Comparison of ENCODE assay signal across 23 cellular contexts in genomic region chr15:82306791-82307713, GRCh38. TPM values are rescaled to one million over a fixed set of nuclear protein-coding genes. Genes with fewer than 3 reads are reported as not detected.
A peak's percentile ranks its signal among the peaks of the same experiment; 100 is the strongest.
DNase-seq lines count a peak whose midpoint lies in the region; ATAC-seq and TF ChIP-seq lines count a peak whose summit lies in the region.
"Had no signal": no experiment of that assay in that cellular context is flagged by ENCODE, and none has a peak within 500 bp of the region (broad histone marks: within the 10 kb centered on the region; RNA-seq: fewer than 3 reads in every experiment).

No MANE protein-coding gene starts in this region.

- peaks cover 7% of the 10 kb centered on the region for H3K27me3 ChIP-seq in foreskin keratinocyte

- H3K4me3 Mint-ChIP-seq in WTC11: no peak overlapping the region
- no peak overlapping the region for H3K4me3 Mint-ChIP-seq in stimulated activated effector memory CD8-positive, alpha-beta T cell treated with anti-CD3 and anti-CD28 coated beads, Interleukin-12 subunit alpha, Interleukin-12 subunit beta, amount 100 ng/mL, for 72 hours
- no peak overlapping the region for H3K4me3 Mint-ChIP-seq in naive thymus-derived CD8-positive, alpha-beta T cell
- H3K4me3 Mint-ChIP-seq: activated naive CD4-positive, alpha-beta T cell treated with anti-CD3 and anti-CD28 coated beads, Interleukin-2, amount 10 ng/mL, durations not matched to agents 7 days and 5 days; CD4-positive, CD25-positive, alpha-beta regulatory T cell had no signal

- POLR2A ChIA-PET in WTC11 (lab: Charles Lee): no interaction called here
- POLR2A ChIA-PET in naive thymus-derived CD8-positive, alpha-beta T cell (lab: Charles Lee): no interaction called here

- peak; percentile 84 for ATAC-seq in WTC11
- ATAC-seq in foreskin keratinocyte: peak; percentile 56
- peak; percentile 20 for ATAC-seq in stimulated activated effector memory CD8-positive, alpha-beta T cell treated with anti-CD3 and anti-CD28 coated beads, Interleukin-12 subunit alpha, Interleukin-12 subunit beta, amount 100 ng/mL, for 72 hours
- no peak for ATAC-seq in naive thymus-derived CD8-positive, alpha-beta T cell
- no peak for ATAC-seq in omental fat pad (ENCODE audit: low FRiP score)
- ATAC-seq: Panc1 had no signal

- H3K36me3 Mint-ChIP-seq in WTC11: no peaks in the 10 kb centered on the region
- H3K36me3 Mint-ChIP-seq in stimulated activated effector memory CD8-positive, alpha-beta T cell treated with anti-CD3 and anti-CD28 coated beads, Interleukin-12 subunit alpha, Interleukin-12 subunit beta, amount 100 ng/mL, for 72 hours: no peaks in the 10 kb centered on the region
- H3K36me3 Mint-ChIP-seq in naive thymus-derived CD8-positive, alpha-beta T cell: peaks cover 7 to 10% (median 8%) of the 10 kb centered on the region in 3 donors
- H3K36me3 Mint-ChIP-seq: activated naive CD4-positive, alpha-beta T cell treated with anti-CD3 and anti-CD28 coated beads, Interleukin-2, amount 10 ng/mL, durations not matched to agents 7 days and 5 days; CD4-positive, CD25-positive, alpha-beta regulatory T cell had no signal

- TF ChIP-seq CTCF in GM12874 (IDR thresholded peaks at IDR 0.05; ENCODE audit: insufficient read depth, low read depth, low read length): peak; percentile 9; the same call in 1 of the 2 replicates
- TF ChIP-seq CTCF in WTC11 (IDR thresholded peaks at IDR 0.05): no peak
- TF ChIP-seq CTCF in foreskin keratinocyte (conservative IDR thresholded peaks at IDR 0.05): no peak
- no peak for TF ChIP-seq CTCF in omental fat pad (IDR thresholded peaks at IDR 0.05)

- no peak overlapping the region for H3K27ac Mint-ChIP-seq in WTC11
- H3K27ac Mint-ChIP-seq in stimulated activated effector memory CD8-positive, alpha-beta T cell treated with anti-CD3 and anti-CD28 coated beads, Interleukin-12 subunit alpha, Interleukin-12 subunit beta, amount 100 ng/mL, for 72 hours: no peak overlapping the region
- peak overlapping the region in 1 of 10 donors; percentile 89 for H3K27ac Mint-ChIP-seq in naive thymus-derived CD8-positive, alpha-beta T cell
- H3K27ac Mint-ChIP-seq: activated naive CD4-positive, alpha-beta T cell treated with anti-CD3 and anti-CD28 coated beads, Interleukin-2, amount 10 ng/mL, durations not matched to agents 7 days and 5 days; CD4-positive, CD25-positive, alpha-beta regulatory T cell had no signal

- H3K27me3 Mint-ChIP-seq in WTC11 (ENCODE audit: low read depth): peaks cover 4% of the 10 kb centered on the region
- H3K27me3 Mint-ChIP-seq in naive thymus-derived CD8-positive, alpha-beta T cell: no peaks in the 10 kb centered on the region

- H3K27ac ChIP-seq in foreskin keratinocyte: no peak overlapping the region
- H3K27ac ChIP-seq: coronary artery, skin epidermis had no signal

- no peak for DNase-seq in WTC11 (ENCODE audit: low spot score)
- DNase-seq in foreskin keratinocyte: no peak
- peak in 1 of 2 donors; percentile 38 for DNase-seq in stimulated activated effector memory CD8-positive, alpha-beta T cell treated with anti-CD3 and anti-CD28 coated beads, Interleukin-12 subunit alpha, Interleukin-12 subunit beta, amount 100 ng/mL, for 72 hours (ENCODE audit: low spot score in 2 of 2)
- no peak for DNase-seq in naive thymus-derived CD8-positive, alpha-beta T cell
- no peak for DNase-seq in NCI-H1048 (lab: John Stamatoyannopoulos, UW)
- no peak for DNase-seq in omental fat pad (ENCODE audit: low spot score)
- DNase-seq: activated CD4-positive, CD25-positive, alpha-beta regulatory T cell treated with anti-CD3 and anti-CD28 coated beads, Interleukin-2, amount 50 U/mL, for 72 hours; activated naive CD4-positive, alpha-beta T cell treated with anti-CD3 and anti-CD28 coated beads, Interleukin-2, amount 10 ng/mL, durations not matched to agents 7 days and 5 days; amygdala; CD4-positive, CD25-positive, alpha-beta regulatory T cell; EL; Karpas-422; kidney glomerular epithelial cell; MV-4-11; NCI-H187 treated with DMSO at 0.1 percent for 48 hours; NCI-H526 treated with DMSO at 0.1 percent for 48 hours; SIG-M5; stimulated activated CD4-positive, alpha-beta T cell treated with anti-CD3 and anti-CD28 coated beads, Interleukin-2, amount 100 ng/mL, for 24 hours had no signal

- H3K9me3 Mint-ChIP-seq in WTC11: peaks cover 8% of the 10 kb centered on the region
- H3K9me3 Mint-ChIP-seq in stimulated activated effector memory CD8-positive, alpha-beta T cell treated with anti-CD3 and anti-CD28 coated beads, Interleukin-12 subunit alpha, Interleukin-12 subunit beta, amount 100 ng/mL, for 72 hours: peaks cover 9% of the 10 kb centered on the region
- H3K9me3 Mint-ChIP-seq in naive thymus-derived CD8-positive, alpha-beta T cell: peaks cover 0 to 14% (median 4%) of the 10 kb centered on the region in 9 donors
- H3K9me3 Mint-ChIP-seq: activated naive CD4-positive, alpha-beta T cell treated with anti-CD3 and anti-CD28 coated beads, Interleukin-2, amount 10 ng/mL, durations not matched to agents 7 days and 5 days had no signal

- no peaks in the 10 kb centered on the region for H3K4me1 Mint-ChIP-seq in WTC11
- H3K4me1 Mint-ChIP-seq in stimulated activated effector memory CD8-positive, alpha-beta T cell treated with anti-CD3 and anti-CD28 coated beads, Interleukin-12 subunit alpha, Interleukin-12 subunit beta, amount 100 ng/mL, for 72 hours: no peaks in the 10 kb centered on the region
- H3K4me1 Mint-ChIP-seq in naive thymus-derived CD8-positive, alpha-beta T cell: peaks cover 0 to 3% (median 2%) of the 10 kb centered on the region in 4 donors

- no peaks in the 10 kb centered on the region for H3K4me1 ChIP-seq in foreskin keratinocyte
- H3K4me1 ChIP-seq: HAP-1 had no signal

- CTCF ChIA-PET in WTC11 (lab: Charles Lee): no interaction called here

TF ChIP-seq in WTC11, 78 proteins besides CTCF, POLR2A, EP300 and RAD21 (continues in another document):
- TF ChIP-seq NFE2L1 (CRISPR knock-in tag; IDR thresholded peaks at IDR 0.05) (no peak), NFYB (CRISPR knock-in tag; conservative IDR thresholded peaks at IDR 0.05; ENCODE audit: low read depth) (no peak), IRF1 (CRISPR knock-in tag; IDR thresholded peaks at IDR 0.05) (no peak), ETV6 (CRISPR knock-in tag; IDR thresholded peaks at IDR 0.05) (no peak), ZNF121 (CRISPR knock-in tag; IDR thresholded peaks at IDR 0.05) (no peak), EMX1 (CRISPR knock-in tag; IDR thresholded peaks at IDR 0.05) (no peak), ZNF138 (CRISPR knock-in tag; conservative IDR thresholded peaks at IDR 0.05) (no peak), STAT6 (CRISPR knock-in tag; conservative IDR thresholded peaks at IDR 0.05; ENCODE audit: low read depth) (no peak)

RNA-seq across cellular contexts. Expression of gene GOLGA6L10, which starts 42.2 kb away (rescaled TPM):
- total RNA-seq in WTC11 (2021) (5.1 to 7.7 TPM (median 5.8 TPM) in 3 replicates), foreskin keratinocyte (0.63 and 1.2 TPM in 2 replicates), omental fat pad (1 to 10 TPM in 2 of 4 donors, under 1 TPM in 2; 0.56 to 1.3 (median 0.87) TPM)
- 0.27 and 0.39 TPM in 2 replicates for polyA plus RNA-seq in foreskin keratinocyte
- total RNA-seq in naive thymus-derived CD8-positive, alpha-beta T cell: 1 to 10 TPM; 3.8 to 4.7 TPM
- under 1 TPM in 2 of 3 donors, not detected in 1; 0.05 to 0.30 TPM for polyA plus RNA-seq in naive thymus-derived CD8-positive, alpha-beta T cell

RNA-seq across cellular contexts. Expression of gene SAXO2, which starts 44.4 kb away (rescaled TPM):
- 1.9 to 3.8 TPM (median 2.7 TPM) in 3 replicates for total RNA-seq in WTC11 (2021)
- 1.2 and 1.7 TPM in 2 replicates for total RNA-seq in foreskin keratinocyte
- polyA plus RNA-seq in foreskin keratinocyte: 1.0 and 1.2 TPM in 2 replicates
- total RNA-seq in naive thymus-derived CD8-positive, alpha-beta T cell: 1 to 10 TPM; 3.9 to 5.1 TPM
- 1 to 10 TPM in 2 of 3 donors, not detected in 1; 2.1 TPM for polyA plus RNA-seq in naive thymus-derived CD8-positive, alpha-beta T cell
- total RNA-seq in omental fat pad: 1 to 10 TPM in 2 of 4 donors, under 1 TPM in 1, not detected in 1; 0.19 to 6.6 (median 1.9) TPM
- total RNA-seq: CD4-positive, CD25-positive, alpha-beta regulatory T cell had no signal

RNA-seq across cellular contexts. Expression of gene EFL1, which starts 44.5 kb away (rescaled TPM):
- 25.4 to 27.5 TPM (median 25.4 TPM) in 3 replicates for total RNA-seq in WTC11 (2021)
- 32.6 and 33.6 TPM in 2 replicates for total RNA-seq in foreskin keratinocyte
- 12.5 and 16.1 TPM in 2 replicates for polyA plus RNA-seq in foreskin keratinocyte
- 10 to 100 TPM; 20.5 to 22.6 TPM for total RNA-seq in naive thymus-derived CD8-positive, alpha-beta T cell
- 10 to 100 TPM; 10.5 to 15.9 (median 13.9) TPM for polyA plus RNA-seq in naive thymus-derived CD8-positive, alpha-beta T cell
- total RNA-seq in omental fat pad: 10 to 100 TPM; 11.9 to 15.9 (median 14.8) TPM

Comparison
In these comparisons a context has a peak if more than half of its experiments do, and no peak if none do; other contexts are left out.
1. ATAC-seq: peak in WTC11 (single experiment), foreskin keratinocyte (single experiment) and stimulated activated effector memory CD8-positive, alpha-beta T cell treated with anti-CD3 and anti-CD28 coated beads, Interleukin-12 subunit alpha, Interleukin-12 subunit beta, amount 100 ng/mL, for 72 hours (single experiment); none in naive thymus-derived CD8-positive, alpha-beta T cell (0 of 2) and omental fat pad (single experiment).